In the genomic region with DNA sequence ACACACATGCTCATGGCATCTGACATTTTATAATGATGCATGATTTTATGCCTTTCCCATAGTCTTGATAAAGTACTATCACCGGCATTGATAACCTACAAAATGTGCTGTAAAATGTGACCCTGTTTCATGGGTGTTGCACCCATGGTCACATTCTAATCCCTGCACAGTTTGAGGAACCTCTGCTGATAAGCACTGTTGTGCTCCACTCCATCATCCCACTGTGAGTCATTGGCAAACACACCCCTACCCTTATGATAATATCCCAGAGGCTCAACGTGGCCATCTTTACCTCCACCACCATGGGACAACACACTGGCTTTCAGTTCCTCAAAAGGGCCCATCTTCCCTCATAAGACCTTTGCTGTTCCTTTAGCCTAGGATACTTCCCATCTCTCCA, we compare ENCODE assay signal across 22 cellular contexts. TPM values are rescaled to one million over a fixed set of nuclear protein-coding genes. Genes with fewer than 3 reads are reported as not detected.
DNase-seq lines count a peak whose midpoint lies in the region; ATAC-seq, FAIRE-seq and TF ChIP-seq lines count a peak whose summit lies in the region.
"Had no signal": no experiment of that assay in that cellular context is flagged by ENCODE, and none has a peak within 500 bp of the region (broad histone marks: within the 10 kb centered on the region; RNA-seq: fewer than 3 reads in every experiment).

No MANE protein-coding gene starts in this region.

- POLR2A ChIA-PET in K562 (lab: Yijun Ruan, JAX), result interaction anchor here (0.9 kb wide), 1 partner anchor 1911 kb away, joined by 4 read pairs; no protein-coding TSS in a partner anchor

- DNase-seq in CD1c-positive myeloid dendritic cell (ENCODE audit: extremely low spot score) (peak; percentile 24), NOMO-1 treated with DMSO at 0.1 percent for 48 hours (lab: John Stamatoyannopoulos, UW; ENCODE audit: unreplicated experiment) (peak; percentile 48), K562 (ENCODE audit: extremely low read depth in 1 of 4, low spot score in 3 of 4) (peak in 2 of 4 experiments; percentile 1 to 8), mucosa of descending colon (no peak), NCI-H1436 (lab: John Stamatoyannopoulos, UW) (no peak), GDM1 (lab: John Stamatoyannopoulos, UW) (no peak)
- DNase-seq: CD4-positive, alpha-beta T cell; KG1; MM.1S; NCI-H1105; NCI-H2029; NCI-H446; NCI-H526; SK-N-SH; SW 1271 had no signal

- intact Hi-C loops in K562 (cut with micrococcal nuclease), result no loop called here
- intact Hi-C loops in mucosa of descending colon (cut with DNase I, micrococcal nuclease), result no loop called here

- H3K4me1 ChIP-seq in K562 (replicated peaks in 1 of 2; ENCODE audit: control insufficient read depth in 2 of 2, insufficient read depth in 2 of 2, low read length in 2 of 2), result no peaks in the 10 kb centered on the region
- H3K4me1 ChIP-seq in mucosa of descending colon (ENCODE audit: low read depth), result peaks cover 6% of the 10 kb centered on the region
- H3K4me1 ChIP-seq: BLaER1 had no signal

- 0% methylated on average over 2 of the region's 2 CpGs for WGBS in K562 (ENCODE audit: insufficient coverage, low coverage, missing lambda C conversion rate)

- TF ChIP-seq CTCF in K562 (IDR thresholded peaks at IDR 0.05 in 2 of 3, conservative IDR thresholded peaks at IDR 0.05 in 1 of 3; ENCODE audit: insufficient read depth in 2 of 3, low read depth in 1 of 3, low read length in 3 of 3), result no peak
- no peak for TF ChIP-seq CTCF in mucosa of descending colon (IDR thresholded peaks at IDR 0.05)

- H3K4me2 ChIP-seq in K562 (ENCODE audit: insufficient read depth, low read length), result no peak overlapping the region
- H3K4me2 ChIP-seq: BLaER1, SK-N-SH had no signal

- H4K20me1 ChIP-seq in K562 (replicated peaks; ENCODE audit: control insufficient read depth, insufficient read depth, low read length), result no peaks in the 10 kb centered on the region
- H4K20me1 ChIP-seq: BLaER1 had no signal

- H3K9me3 ChIP-seq in K562 (replicated peaks; ENCODE audit: control insufficient read depth, insufficient read depth, low read depth, low read length), result no peaks in the 10 kb centered on the region
- H3K9me3 ChIP-seq in mucosa of descending colon, result peaks cover 6% of the 10 kb centered on the region
- H3K9me3 ChIP-seq: SK-N-SH had no signal

- H3K36me3 ChIP-seq in K562 (ENCODE audit: control insufficient read depth, insufficient read depth, low read length) (no peaks in the 10 kb centered on the region), mucosa of descending colon (ENCODE audit: low read depth) (no peaks in the 10 kb centered on the region)
- H3K36me3 ChIP-seq: BLaER1 had no signal

- H2AFZ ChIP-seq in K562 (ENCODE audit: low read depth, low read length), result no peak overlapping the region

- in situ Hi-C loops in K562 (cut with MboI), result no loop called here

- no peak for ATAC-seq in K562
- peak; percentile 60 for ATAC-seq in mucosa of descending colon
- no peak for ATAC-seq in GM21390 (IDR thresholded peaks at IDR 0.05; ENCODE audit: unreplicated experiment)
- ATAC-seq: HCT116 had no signal

- no peaks in the 10 kb centered on the region for H3K9me1 ChIP-seq in K562 (ENCODE audit: control insufficient read depth, insufficient read depth, low read length)

- no peaks in the 10 kb centered on the region for H3K79me2 ChIP-seq in K562 (ENCODE audit: control insufficient read depth, insufficient read depth, low read length)

- H3K27ac ChIP-seq in K562 (ENCODE audit: extremely low read depth, low read depth, low read length), result no peak overlapping the region
- H3K27ac ChIP-seq: BLaER1 had no signal

- no peak for TF ChIP-seq RAD21 in K562 (CRISPR knock-in tag; conservative IDR thresholded peaks at IDR 0.05 in 1 of 2, IDR thresholded peaks at IDR 0.05 in 1 of 2)

- CTCF ChIA-PET in K562 (lab: Yijun Ruan, JAX; ENCODE audit: low intra/inter-chr PET ratio), result no interaction called here

- no peak for TF ChIP-seq EP300 in K562 (IDR thresholded peaks at IDR 0.05; ENCODE audit: low read length)

- TF ChIP-seq POLR2A in K562 (conservative IDR thresholded peaks at IDR 0.05), result no peak

- no peak overlapping the region for H3K4me3 ChIP-seq in K562
- H3K4me3 ChIP-seq in mucosa of descending colon, result no peak overlapping the region
- H3K4me3 ChIP-seq: BLaER1 had no signal

- H3K27me3 ChIP-seq in K562 (ENCODE audit: control insufficient read depth in 2 of 2, insufficient read depth in 2 of 2, low read length in 2 of 2), result no peaks in the 10 kb centered on the region
- H3K27me3 ChIP-seq: BLaER1 had no signal

- FAIRE-seq in K562 (lab: Jason Lieb, UNC), result peak; percentile 49
- FAIRE-seq: A204.1, D721Med, GM18507, H1 had no signal

- no TSS peak for BruUV-seq in K562 (replicated peaks; lab: Mats Ljungman, UMichigan)

- H3K9ac ChIP-seq in K562 (ENCODE audit: insufficient read depth in 1 of 2, low read depth in 2 of 2, low read length in 2 of 2), result no peak overlapping the region
- H3K9ac ChIP-seq: BLaER1, SK-N-SH had no signal

TF ChIP-seq in K562, 482 proteins besides CTCF, POLR2A, EP300 and RAD21:
- 0 out of 2 replicates have a peak, but pooled peaks have one; percentile 13 for TF ChIP-seq CTBP1 (IDR thresholded peaks at IDR 0.05; ENCODE audit: borderline replicate concordance)
- TF ChIP-seq KDM2B (CRISPR knock-in tag; IDR thresholded peaks at IDR 0.05), result no peak
- 0 out of 2 replicates have a peak, but pooled peaks have one; percentile 27 for TF ChIP-seq FOSL1 (tag; conservative IDR thresholded peaks at IDR 0.05)
- 0 out of 4 replicates have a peak, but pooled peaks of 1 of the 2 experiments have one; percentile 11 for TF ChIP-seq KDM1A (IDR thresholded peaks at IDR 0.05)
- peak; percentile 85 for TF ChIP-seq ZNF263 (CRISPR knock-in tag; IDR thresholded peaks at IDR 0.05; ENCODE audit: borderline replicate concordance)
- TF ChIP-seq ZNF133 (CRISPR knock-in tag; IDR thresholded peaks at IDR 0.05), result no peak
- TF ChIP-seq HOXB6 (CRISPR knock-in tag; IDR thresholded peaks at IDR 0.05; ENCODE audit: borderline replicate concordance), result no peak
- TF ChIP-seq ATF3 (IDR thresholded peaks at IDR 0.05), result 0 out of 2 replicates have a peak, but pooled peaks have one; percentile 10
- no peak for TF ChIP-seq ATF3 (CRISPR knock-in tag; conservative IDR thresholded peaks at IDR 0.05)
- TF ChIP-seq JUND (IDR thresholded peaks at IDR 0.05; ENCODE audit: borderline replicate concordance, low read depth, low read length), result peak; percentile 59; the same call in 1 of the 2 replicates
- peak; percentile 68; the same call in 2 of the 3 replicates for TF ChIP-seq JUND (tag; IDR thresholded peaks at IDR 0.05; ENCODE audit: borderline replicate concordance, low read depth, low read length)
- 0 out of 2 replicates have a peak, but pooled peaks have one; percentile 35 for TF ChIP-seq SPI1 (IDR thresholded peaks at IDR 0.05; ENCODE audit: borderline replicate concordance, low read depth, low read length)

RNA-seq across cellular contexts. Expression of gene SGMS2, which starts 32.0 kb away (rescaled TPM):
- total RNA-seq in K562 (2011; cell fraction: chromatin; rRNA removed; ENCODE audit: low replicate concordance), result 0.21 TPM in 1 of 2 replicates, not detected in the other
- 0.50 TPM in 1 of 2 replicates, not detected in the other for total RNA-seq in K562 (2011; cell fraction: nucleolus; rRNA removed)
- 0.15 and 0.84 TPM in 2 replicates for total RNA-seq in K562 (2011; cell fraction: nucleoplasm; rRNA removed)
- total RNA-seq in K562 (2014; rRNA removed) (not detected in 2 replicates), K562 (2014; rRNA removed; fragmentation: Illumina TruSeq; extraction: Trizol) (not detected in 2 replicates), K562 (2015; rRNA removed; fragmentation: Illumina TruSeq; extraction: Trizol) (not detected in 2 replicates), K562 (2021) (0.04 and 0.09 TPM in 2 replicates), mucosa of descending colon (10 to 100 TPM; 37.5 to 47.8 (median 43.2) TPM)
- polyA plus RNA-seq in K562 (2011; rRNA removed) (0.01 and 0.13 TPM in 2 replicates), K562 (2014; fragmentation: Illumina TruSeq; extraction: Trizol) (not detected in 2 replicates), K562 (2014; fragmentation: Nextera tagmentation; extraction: Ambion mirVana) (under 1 TPM in 1 of 2 experiments, not detected in 1; 0.25 TPM), K562 (2014; rRNA removed) (0.07 TPM in 1 of 2 replicates, not detected in the other)
- 0.25 TPM in 1 of 2 replicates, not detected in the other for polyA plus RNA-seq in K562 (2011; cell fraction: cytosol; rRNA removed)
- polyA plus RNA-seq in K562 (2011; cell fraction: nucleus; rRNA removed), result 0.10 TPM in 1 of 2 replicates, not detected in the other
- polyA plus RNA-seq in K562 (2012), result 0.18 TPM in 1 of 2 replicates, not detected in the other
- polyA minus RNA-seq in K562 (2011; rRNA and poly(A)+ RNA removed), result 0.04 TPM in 1 of 2 replicates, not detected in the other
- polyA minus RNA-seq in K562 (2011; cell fraction: cytosol; rRNA and poly(A)+ RNA removed), result not detected in 2 replicates
- 0.33 TPM in 1 of 2 replicates, not detected in the other for polyA minus RNA-seq in K562 (2011; cell fraction: nucleus; rRNA and poly(A)+ RNA removed)

Comparison
In these comparisons a context has a peak if more than half of its experiments do, and no peak if none do; other contexts are left out.
1. DNase-seq: peak in CD1c-positive myeloid dendritic cell (single experiment) and NOMO-1 treated with DMSO at 0.1 percent for 48 hours (single experiment); none in mucosa of descending colon (0 of 3), NCI-H1436 (single experiment) and GDM1 (single experiment).
2. RNA of gene SGMS2, which starts 32.0 kb away (total RNA-seq): 37.5 to 47.8 TPM in mucosa of descending colon; 0.04 to 0.84 TPM in K562; every median in the first group is over 10 times any median in the second.